Comparison of ENCODE assay signal across 19 cellular contexts in the genomic region with DNA sequence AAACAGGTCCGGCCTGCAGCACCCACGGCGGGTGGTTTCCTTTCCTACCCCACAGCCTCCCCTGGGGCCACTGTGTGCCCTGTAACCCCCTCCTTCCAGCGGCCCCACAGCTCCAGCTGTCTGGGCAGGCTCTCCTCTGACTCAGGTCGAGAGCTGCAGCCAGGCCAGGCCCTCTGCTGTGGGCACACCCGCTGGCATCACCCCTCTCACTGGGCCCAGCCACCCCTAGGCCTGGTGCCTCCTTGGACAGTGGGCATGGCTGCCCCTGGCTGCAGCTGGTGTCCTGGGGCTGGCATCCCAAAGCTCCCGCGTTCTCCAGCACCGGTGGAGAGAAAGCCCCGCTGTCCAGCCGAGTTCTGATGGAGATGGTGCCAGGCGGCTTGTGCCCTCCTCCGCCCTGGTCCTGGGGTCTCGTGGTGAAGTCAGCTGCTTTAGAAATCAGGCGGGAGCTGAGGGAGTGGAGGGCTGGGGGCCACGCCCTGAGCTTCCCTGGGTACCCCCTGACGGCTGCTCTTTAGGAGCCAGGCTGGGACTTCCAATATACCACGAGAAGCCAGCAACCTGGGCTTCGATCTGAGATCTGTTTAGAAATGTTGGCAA.
"Had no signal": no experiment of that assay in that cellular context is flagged by ENCODE, and none has a peak within 500 bp of the region (broad histone marks: within the 10 kb centered on the region; RNA-seq: fewer than 3 reads in every experiment).

No MANE protein-coding gene starts in this region.

- H3K27ac Mint-ChIP-seq: activated naive CD4-positive, alpha-beta T cell treated with anti-CD3 and anti-CD28 coated beads, Interleukin-2, amount 50 U/mL, for 72 hours; activated T-cell treated with anti-CD3 and anti-CD28 coated beads, Interleukin-2, amount 50 U/mL, for 72 hours; immature natural killer cell; natural killer cell treated with Interleukin-12 subunit alpha and Interleukin-12 subunit beta and Interleukin-15 and Interleukin-18, amount 100 ng/mL, for 72 hours had no signal

- H3K27ac ChIP-seq: adrenal gland, breast epithelium, gastrocnemius medialis, tibial artery, vagina had no signal

- H3K36me3 ChIP-seq: adrenal gland, breast epithelium, gastrocnemius medialis, tibial artery, vagina had no signal

- ATAC-seq: activated naive CD4-positive, alpha-beta T cell treated with anti-CD3 and anti-CD28 coated beads, Interleukin-2, amount 50 U/mL, for 72 hours; activated T-cell treated with anti-CD3 and anti-CD28 coated beads, Interleukin-2, amount 50 U/mL, for 72 hours; gastrocnemius medialis; stimulated activated naive CD8-positive, alpha-beta T cell treated with anti-CD3 and anti-CD28 coated beads, Interleukin-15, Interleukin-2, amounts not matched to agents 100 U/mL and 50 U/mL, for 24 hours had no signal

- H3K4me1 ChIP-seq: adrenal gland, breast epithelium, gastrocnemius medialis, tibial artery, vagina had no signal

- DNase-seq: activated CD4-positive, alpha-beta T cell treated with anti-CD3 and anti-CD28 coated beads, Interleukin-2, amount 50 U/mL, for 48 hours; activated gamma-delta T cell treated with Interleukin-2 at 50 U/mL for 16 hours; activated T-cell treated with anti-CD3 and anti-CD28 coated beads, Interleukin-2, amount 50 U/mL, for 72 hours; cerebellar nuclear complex; effector CD4-positive, alpha-beta T cell; gastrocnemius medialis; immature natural killer cell; nucleus accumbens; stimulated activated CD4-positive, alpha-beta T cell treated with anti-CD3 and anti-CD28 coated beads, Interleukin-12 subunit alpha, Interleukin-12 subunit beta, amount 100 ng/mL, for 4 hours; stimulated activated CD4-positive, alpha-beta T cell treated with anti-CD3 and anti-CD28 coated beads, Interleukin-1b, Interleukin-23, amount 100 ng/mL, for 48 hours; stimulated activated naive CD8-positive, alpha-beta T cell treated with anti-CD3 and anti-CD28 coated beads, Interleukin-15, Interleukin-2, amounts not matched to agents 100 U/mL and 50 U/mL, for 24 hours; substantia nigra; T-helper 2 cell had no signal

- H3K9me3 Mint-ChIP-seq: immature natural killer cell; natural killer cell treated with Interleukin-12 subunit alpha and Interleukin-12 subunit beta and Interleukin-15 and Interleukin-18, amount 100 ng/mL, for 72 hours had no signal

- H3K36me3 Mint-ChIP-seq: immature natural killer cell; natural killer cell treated with Interleukin-12 subunit alpha and Interleukin-12 subunit beta and Interleukin-15 and Interleukin-18, amount 100 ng/mL, for 72 hours had no signal

- H3K27me3 ChIP-seq: adrenal gland, vagina had no signal

- H3K4me3 Mint-ChIP-seq: activated T-cell treated with anti-CD3 and anti-CD28 coated beads, Interleukin-2, amount 50 U/mL, for 72 hours; immature natural killer cell; natural killer cell treated with Interleukin-12 subunit alpha and Interleukin-12 subunit beta and Interleukin-15 and Interleukin-18, amount 100 ng/mL, for 72 hours had no signal

- H3K4me3 ChIP-seq: adrenal gland, breast epithelium, gastrocnemius medialis, tibial artery, vagina had no signal

- H3K4me1 Mint-ChIP-seq: immature natural killer cell had no signal

- H3K9me3 ChIP-seq: adrenal gland, gastrocnemius medialis, tibial artery, vagina had no signal
